Comparison of ENCODE assay signal across 1 cellular context in the genomic region with DNA sequence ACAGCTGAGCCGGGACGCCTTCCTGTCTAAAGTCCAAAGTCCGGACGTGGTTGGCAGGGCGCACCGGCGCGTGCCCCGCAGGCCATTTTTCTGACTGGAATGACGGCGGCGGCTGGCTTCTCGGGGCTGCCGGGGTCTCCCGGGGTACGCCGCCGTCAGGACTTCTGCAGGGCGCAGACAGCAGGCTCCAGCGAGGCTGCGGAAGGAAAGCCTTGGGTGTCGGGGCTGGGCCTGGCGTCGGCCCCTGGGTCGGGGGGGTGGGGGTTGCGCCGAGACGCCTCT.
A peak's percentile ranks its signal among the peaks of the same experiment; 100 is the strongest.
TF ChIP-seq lines count a peak whose summit lies in the region.

No MANE protein-coding gene starts in this region.

TF ChIP-seq in HepG2, 621 proteins besides CTCF, POLR2A, EP300 and RAD21 (continued from another document and continues in another):
- TF ChIP-seq, protein P1, sequence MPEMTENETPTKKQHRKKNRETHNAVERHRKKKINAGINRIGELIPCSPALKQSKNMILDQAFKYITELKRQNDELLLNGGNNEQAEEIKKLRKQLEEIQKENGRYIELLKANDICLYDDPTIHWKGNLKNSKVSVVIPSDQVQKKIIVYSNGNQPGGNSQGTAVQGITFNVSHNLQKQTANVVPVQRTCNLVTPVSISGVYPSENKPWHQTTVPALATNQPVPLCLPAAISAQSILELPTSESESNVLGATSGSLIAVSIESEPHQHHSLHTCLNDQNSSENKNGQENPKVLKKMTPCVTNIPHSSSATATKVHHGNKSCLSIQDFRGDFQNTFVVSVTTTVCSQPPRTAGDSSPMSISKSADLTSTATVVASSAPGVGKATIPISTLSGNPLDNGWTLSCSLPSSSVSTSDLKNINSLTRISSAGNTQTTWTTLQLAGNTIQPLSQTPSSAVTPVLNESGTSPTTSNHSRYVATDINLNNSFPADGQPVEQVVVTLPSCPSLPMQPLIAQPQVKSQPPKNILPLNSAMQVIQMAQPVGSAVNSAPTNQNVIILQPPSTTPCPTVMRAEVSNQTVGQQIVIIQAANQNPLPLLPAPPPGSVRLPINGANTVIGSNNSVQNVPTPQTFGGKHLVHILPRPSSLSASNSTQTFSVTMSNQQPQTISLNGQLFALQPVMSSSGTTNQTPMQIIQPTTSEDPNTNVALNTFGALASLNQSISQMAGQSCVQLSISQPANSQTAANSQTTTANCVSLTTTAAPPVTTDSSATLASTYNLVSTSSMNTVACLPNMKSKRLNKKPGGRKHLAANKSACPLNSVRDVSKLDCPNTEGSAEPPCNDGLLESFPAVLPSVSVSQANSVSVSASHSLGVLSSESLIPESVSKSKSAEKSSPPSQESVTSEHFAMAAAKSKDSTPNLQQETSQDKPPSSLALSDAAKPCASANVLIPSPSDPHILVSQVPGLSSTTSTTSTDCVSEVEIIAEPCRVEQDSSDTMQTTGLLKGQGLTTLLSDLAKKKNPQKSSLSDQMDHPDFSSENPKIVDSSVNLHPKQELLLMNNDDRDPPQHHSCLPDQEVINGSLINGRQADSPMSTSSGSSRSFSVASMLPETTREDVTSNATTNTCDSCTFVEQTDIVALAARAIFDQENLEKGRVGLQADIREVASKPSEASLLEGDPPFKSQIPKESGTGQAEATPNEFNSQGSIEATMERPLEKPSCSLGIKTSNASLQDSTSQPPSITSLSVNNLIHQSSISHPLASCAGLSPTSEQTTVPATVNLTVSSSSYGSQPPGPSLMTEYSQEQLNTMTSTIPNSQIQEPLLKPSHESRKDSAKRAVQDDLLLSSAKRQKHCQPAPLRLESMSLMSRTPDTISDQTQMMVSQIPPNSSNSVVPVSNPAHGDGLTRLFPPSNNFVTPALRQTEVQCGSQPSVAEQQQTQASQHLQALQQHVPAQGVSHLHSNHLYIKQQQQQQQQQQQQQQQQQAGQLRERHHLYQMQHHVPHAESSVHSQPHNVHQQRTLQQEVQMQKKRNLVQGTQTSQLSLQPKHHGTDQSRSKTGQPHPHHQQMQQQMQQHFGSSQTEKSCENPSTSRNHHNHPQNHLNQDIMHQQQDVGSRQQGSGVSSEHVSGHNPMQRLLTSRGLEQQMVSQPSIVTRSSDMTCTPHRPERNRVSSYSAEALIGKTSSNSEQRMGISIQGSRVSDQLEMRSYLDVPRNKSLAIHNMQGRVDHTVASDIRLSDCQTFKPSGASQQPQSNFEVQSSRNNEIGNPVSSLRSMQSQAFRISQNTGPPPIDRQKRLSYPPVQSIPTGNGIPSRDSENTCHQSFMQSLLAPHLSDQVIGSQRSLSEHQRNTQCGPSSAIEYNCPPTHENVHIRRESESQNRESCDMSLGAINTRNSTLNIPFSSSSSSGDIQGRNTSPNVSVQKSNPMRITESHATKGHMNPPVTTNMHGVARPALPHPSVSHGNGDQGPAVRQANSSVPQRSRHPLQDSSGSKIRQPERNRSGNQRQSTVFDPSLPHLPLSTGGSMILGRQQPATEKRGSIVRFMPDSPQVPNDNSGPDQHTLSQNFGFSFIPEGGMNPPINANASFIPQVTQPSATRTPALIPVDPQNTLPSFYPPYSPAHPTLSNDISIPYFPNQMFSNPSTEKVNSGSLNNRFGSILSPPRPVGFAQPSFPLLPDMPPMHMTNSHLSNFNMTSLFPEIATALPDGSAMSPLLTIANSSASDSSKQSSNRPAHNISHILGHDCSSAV (CRISPR knock-in tag; IDR thresholded peaks at IDR 0.05; ENCODE audit: borderline replicate concordance): no peak
- TF ChIP-seq ZFP36L1 (CRISPR knock-in tag; IDR thresholded peaks at IDR 0.05) (peak; percentile 85), ZFP36 (IDR thresholded peaks at IDR 0.05; ENCODE audit: borderline replicate concordance, low read depth, low read length, partially characterized antibody) (no peak), SALL2 (CRISPR knock-in tag; IDR thresholded peaks at IDR 0.05) (peak; percentile 86), TCF7L2 (IDR thresholded peaks at IDR 0.05; ENCODE audit: low read depth, low read length) (no peak), BCL6 (CRISPR knock-in tag; IDR thresholded peaks at IDR 0.05) (peak; percentile 94), ZFP90 (CRISPR knock-in tag; IDR thresholded peaks at IDR 0.05; ENCODE audit: borderline replicate concordance) (peak; percentile 98), HNRNPL (IDR thresholded peaks at IDR 0.05; ENCODE audit: low read depth, low read length) (peak; percentile 92), NRL (CRISPR knock-in tag; IDR thresholded peaks at IDR 0.05; ENCODE audit: borderline replicate concordance) (peak; percentile 98), ZNF629 (CRISPR knock-in tag; conservative IDR thresholded peaks at IDR 0.05) (peak; percentile 88), ARHGAP35 (CRISPR knock-in tag; IDR thresholded peaks at IDR 0.05; ENCODE audit: borderline replicate concordance) (peak; percentile 86; the same call in 1 of the 2 replicates), FOXK2 (IDR thresholded peaks at IDR 0.05) (no peak), ZFP41 (CRISPR knock-in tag; IDR thresholded peaks at IDR 0.05; ENCODE audit: borderline replicate concordance) (no peak; the same call in 1 of the 2 replicates), ATRX (CRISPR knock-in tag; IDR thresholded peaks at IDR 0.05; ENCODE audit: borderline replicate concordance) (no peak), GLI4 (CRISPR knock-in tag; IDR thresholded peaks at IDR 0.05; ENCODE audit: borderline replicate concordance) (peak; percentile 72), ONECUT2 (CRISPR knock-in tag; IDR thresholded peaks at IDR 0.05) (no peak; the same call in 1 of the 2 replicates), ZNF253 (CRISPR knock-in tag; IDR thresholded peaks at IDR 0.05; ENCODE audit: borderline replicate concordance) (peak; percentile 89; the same call in 1 of the 2 replicates), ZNF282 (IDR thresholded peaks at IDR 0.05; ENCODE audit: partially characterized antibody) (no peak), TBP (CRISPR knock-in tag; IDR thresholded peaks at IDR 0.05) (peak; percentile 98; the same call in 1 of the 2 replicates), WIZ (CRISPR knock-in tag; IDR thresholded peaks at IDR 0.05) (no peak; the same call in none of the 2 replicates), ETV5 (CRISPR knock-in tag; IDR thresholded peaks at IDR 0.05; ENCODE audit: borderline replicate concordance) (peak; percentile 96; the same call in 1 of the 2 replicates), CBX5 (CRISPR knock-in tag; IDR thresholded peaks at IDR 0.05; ENCODE audit: borderline replicate concordance) (peak; percentile 98), MAFF (IDR thresholded peaks at IDR 0.05; ENCODE audit: low read depth, low read length) (no peak), FOXO1 (CRISPR knock-in tag; IDR thresholded peaks at IDR 0.05) (peak; percentile 87; the same call in 1 of the 2 replicates), MED13 (CRISPR knock-in tag; IDR thresholded peaks at IDR 0.05) (no peak; the same call in 1 of the 2 replicates), ZKSCAN1 (IDR thresholded peaks at IDR 0.05; ENCODE audit: low read length) (no peak; the same call in 1 of the 2 replicates), TBL1XR1 (IDR thresholded peaks at IDR 0.05; ENCODE audit: borderline replicate concordance, low read length, partially characterized antibody) (peak; percentile 60)
- TF ChIP-seq, protein P2, sequence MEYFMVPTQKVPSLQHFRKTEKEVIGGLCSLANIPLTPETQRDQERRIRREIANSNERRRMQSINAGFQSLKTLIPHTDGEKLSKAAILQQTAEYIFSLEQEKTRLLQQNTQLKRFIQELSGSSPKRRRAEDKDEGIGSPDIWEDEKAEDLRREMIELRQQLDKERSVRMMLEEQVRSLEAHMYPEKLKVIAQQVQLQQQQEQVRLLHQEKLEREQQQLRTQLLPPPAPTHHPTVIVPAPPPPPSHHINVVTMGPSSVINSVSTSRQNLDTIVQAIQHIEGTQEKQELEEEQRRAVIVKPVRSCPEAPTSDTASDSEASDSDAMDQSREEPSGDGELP (IDR thresholded peaks at IDR 0.05; ENCODE audit: borderline replicate concordance, low read depth): no peak
- TF ChIP-seq, protein P3, sequence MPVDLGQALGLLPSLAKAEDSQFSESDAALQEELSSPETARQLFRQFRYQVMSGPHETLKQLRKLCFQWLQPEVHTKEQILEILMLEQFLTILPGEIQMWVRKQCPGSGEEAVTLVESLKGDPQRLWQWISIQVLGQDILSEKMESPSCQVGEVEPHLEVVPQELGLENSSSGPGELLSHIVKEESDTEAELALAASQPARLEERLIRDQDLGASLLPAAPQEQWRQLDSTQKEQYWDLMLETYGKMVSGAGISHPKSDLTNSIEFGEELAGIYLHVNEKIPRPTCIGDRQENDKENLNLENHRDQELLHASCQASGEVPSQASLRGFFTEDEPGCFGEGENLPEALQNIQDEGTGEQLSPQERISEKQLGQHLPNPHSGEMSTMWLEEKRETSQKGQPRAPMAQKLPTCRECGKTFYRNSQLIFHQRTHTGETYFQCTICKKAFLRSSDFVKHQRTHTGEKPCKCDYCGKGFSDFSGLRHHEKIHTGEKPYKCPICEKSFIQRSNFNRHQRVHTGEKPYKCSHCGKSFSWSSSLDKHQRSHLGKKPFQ (CRISPR knock-in tag; IDR thresholded peaks at IDR 0.05; ENCODE audit: insufficient replicate concordance): peak; percentile 94
- TF ChIP-seq, protein P4, sequence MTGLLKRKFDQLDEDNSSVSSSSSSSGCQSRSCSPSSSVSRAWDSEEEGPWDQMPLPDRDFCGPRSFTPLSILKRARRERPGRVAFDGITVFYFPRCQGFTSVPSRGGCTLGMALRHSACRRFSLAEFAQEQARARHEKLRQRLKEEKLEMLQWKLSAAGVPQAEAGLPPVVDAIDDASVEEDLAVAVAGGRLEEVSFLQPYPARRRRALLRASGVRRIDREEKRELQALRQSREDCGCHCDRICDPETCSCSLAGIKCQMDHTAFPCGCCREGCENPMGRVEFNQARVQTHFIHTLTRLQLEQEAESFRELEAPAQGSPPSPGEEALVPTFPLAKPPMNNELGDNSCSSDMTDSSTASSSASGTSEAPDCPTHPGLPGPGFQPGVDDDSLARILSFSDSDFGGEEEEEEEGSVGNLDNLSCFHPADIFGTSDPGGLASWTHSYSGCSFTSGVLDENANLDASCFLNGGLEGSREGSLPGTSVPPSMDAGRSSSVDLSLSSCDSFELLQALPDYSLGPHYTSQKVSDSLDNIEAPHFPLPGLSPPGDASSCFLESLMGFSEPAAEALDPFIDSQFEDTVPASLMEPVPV (CRISPR knock-in tag; IDR thresholded peaks at IDR 0.05): peak; percentile 88; the same call in 1 of the 2 replicates
- TF ChIP-seq, protein P5, sequence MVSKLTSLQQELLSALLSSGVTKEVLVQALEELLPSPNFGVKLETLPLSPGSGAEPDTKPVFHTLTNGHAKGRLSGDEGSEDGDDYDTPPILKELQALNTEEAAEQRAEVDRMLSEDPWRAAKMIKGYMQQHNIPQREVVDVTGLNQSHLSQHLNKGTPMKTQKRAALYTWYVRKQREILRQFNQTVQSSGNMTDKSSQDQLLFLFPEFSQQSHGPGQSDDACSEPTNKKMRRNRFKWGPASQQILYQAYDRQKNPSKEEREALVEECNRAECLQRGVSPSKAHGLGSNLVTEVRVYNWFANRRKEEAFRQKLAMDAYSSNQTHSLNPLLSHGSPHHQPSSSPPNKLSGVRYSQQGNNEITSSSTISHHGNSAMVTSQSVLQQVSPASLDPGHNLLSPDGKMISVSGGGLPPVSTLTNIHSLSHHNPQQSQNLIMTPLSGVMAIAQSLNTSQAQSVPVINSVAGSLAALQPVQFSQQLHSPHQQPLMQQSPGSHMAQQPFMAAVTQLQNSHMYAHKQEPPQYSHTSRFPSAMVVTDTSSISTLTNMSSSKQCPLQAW (CRISPR knock-in tag; IDR thresholded peaks at IDR 0.05): peak; percentile 97
- TF ChIP-seq, protein P6, sequence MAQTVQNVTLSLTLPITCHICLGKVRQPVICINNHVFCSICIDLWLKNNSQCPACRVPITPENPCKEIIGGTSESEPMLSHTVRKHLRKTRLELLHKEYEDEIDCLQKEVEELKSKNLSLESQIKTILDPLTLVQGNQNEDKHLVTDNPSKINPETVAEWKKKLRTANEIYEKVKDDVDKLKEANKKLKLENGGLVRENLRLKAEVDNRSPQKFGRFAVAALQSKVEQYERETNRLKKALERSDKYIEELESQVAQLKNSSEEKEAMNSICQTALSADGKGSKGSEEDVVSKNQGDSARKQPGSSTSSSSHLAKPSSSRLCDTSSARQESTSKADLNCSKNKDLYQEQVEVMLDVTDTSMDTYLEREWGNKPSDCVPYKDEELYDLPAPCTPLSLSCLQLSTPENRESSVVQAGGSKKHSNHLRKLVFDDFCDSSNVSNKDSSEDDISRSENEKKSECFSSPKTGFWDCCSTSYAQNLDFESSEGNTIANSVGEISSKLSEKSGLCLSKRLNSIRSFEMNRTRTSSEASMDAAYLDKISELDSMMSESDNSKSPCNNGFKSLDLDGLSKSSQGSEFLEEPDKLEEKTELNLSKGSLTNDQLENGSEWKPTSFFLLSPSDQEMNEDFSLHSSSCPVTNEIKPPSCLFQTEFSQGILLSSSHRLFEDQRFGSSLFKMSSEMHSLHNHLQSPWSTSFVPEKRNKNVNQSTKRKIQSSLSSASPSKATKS (CRISPR knock-in tag; IDR thresholded peaks at IDR 0.05): no peak
- TF ChIP-seq, protein P7, sequence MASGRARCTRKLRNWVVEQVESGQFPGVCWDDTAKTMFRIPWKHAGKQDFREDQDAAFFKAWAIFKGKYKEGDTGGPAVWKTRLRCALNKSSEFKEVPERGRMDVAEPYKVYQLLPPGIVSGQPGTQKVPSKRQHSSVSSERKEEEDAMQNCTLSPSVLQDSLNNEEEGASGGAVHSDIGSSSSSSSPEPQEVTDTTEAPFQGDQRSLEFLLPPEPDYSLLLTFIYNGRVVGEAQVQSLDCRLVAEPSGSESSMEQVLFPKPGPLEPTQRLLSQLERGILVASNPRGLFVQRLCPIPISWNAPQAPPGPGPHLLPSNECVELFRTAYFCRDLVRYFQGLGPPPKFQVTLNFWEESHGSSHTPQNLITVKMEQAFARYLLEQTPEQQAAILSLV (CRISPR knock-in tag; IDR thresholded peaks at IDR 0.05; ENCODE audit: borderline replicate concordance): 0 out of 2 replicates have a peak, but pooled peaks have one; percentile 28
- TF ChIP-seq, protein P8, sequence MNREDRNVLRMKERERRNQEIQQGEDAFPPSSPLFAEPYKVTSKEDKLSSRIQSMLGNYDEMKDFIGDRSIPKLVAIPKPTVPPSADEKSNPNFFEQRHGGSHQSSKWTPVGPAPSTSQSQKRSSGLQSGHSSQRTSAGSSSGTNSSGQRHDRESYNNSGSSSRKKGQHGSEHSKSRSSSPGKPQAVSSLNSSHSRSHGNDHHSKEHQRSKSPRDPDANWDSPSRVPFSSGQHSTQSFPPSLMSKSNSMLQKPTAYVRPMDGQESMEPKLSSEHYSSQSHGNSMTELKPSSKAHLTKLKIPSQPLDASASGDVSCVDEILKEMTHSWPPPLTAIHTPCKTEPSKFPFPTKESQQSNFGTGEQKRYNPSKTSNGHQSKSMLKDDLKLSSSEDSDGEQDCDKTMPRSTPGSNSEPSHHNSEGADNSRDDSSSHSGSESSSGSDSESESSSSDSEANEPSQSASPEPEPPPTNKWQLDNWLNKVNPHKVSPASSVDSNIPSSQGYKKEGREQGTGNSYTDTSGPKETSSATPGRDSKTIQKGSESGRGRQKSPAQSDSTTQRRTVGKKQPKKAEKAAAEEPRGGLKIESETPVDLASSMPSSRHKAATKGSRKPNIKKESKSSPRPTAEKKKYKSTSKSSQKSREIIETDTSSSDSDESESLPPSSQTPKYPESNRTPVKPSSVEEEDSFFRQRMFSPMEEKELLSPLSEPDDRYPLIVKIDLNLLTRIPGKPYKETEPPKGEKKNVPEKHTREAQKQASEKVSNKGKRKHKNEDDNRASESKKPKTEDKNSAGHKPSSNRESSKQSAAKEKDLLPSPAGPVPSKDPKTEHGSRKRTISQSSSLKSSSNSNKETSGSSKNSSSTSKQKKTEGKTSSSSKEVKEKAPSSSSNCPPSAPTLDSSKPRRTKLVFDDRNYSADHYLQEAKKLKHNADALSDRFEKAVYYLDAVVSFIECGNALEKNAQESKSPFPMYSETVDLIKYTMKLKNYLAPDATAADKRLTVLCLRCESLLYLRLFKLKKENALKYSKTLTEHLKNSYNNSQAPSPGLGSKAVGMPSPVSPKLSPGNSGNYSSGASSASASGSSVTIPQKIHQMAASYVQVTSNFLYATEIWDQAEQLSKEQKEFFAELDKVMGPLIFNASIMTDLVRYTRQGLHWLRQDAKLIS (CRISPR knock-in tag; IDR thresholded peaks at IDR 0.05): peak; percentile 48; the same call in 1 of the 2 replicates
